ENCODE assay signal across 8 cellular contexts in genomic region chr3:47161983-47162694, GRCh38. TPM values are rescaled to one million over a fixed set of nuclear protein-coding genes. Genes with fewer than 3 reads are reported as not detected.
DNase-seq lines count a peak whose midpoint lies in the region; ATAC-seq, FAIRE-seq and TF ChIP-seq lines count a peak whose summit lies in the region.

No MANE protein-coding gene starts in this region.

- H3K4me3 ChIP-seq in keratinocyte (ENCODE audit: control insufficient read depth in 2 of 3, extremely low read depth in 1 of 3, insufficient read depth in 2 of 3, low read depth in 1 of 3, low read length in 3 of 3): peak overlapping the region; percentile 81 to 91 (median 81)
- peak overlapping the region; percentile 96 for H3K4me3 ChIP-seq in thymus (ENCODE audit: low read length)

- H3K79me2 ChIP-seq in keratinocyte (ENCODE audit: control insufficient read depth, insufficient read depth, low read length): peaks cover 91% of the 10 kb centered on the region

- ATAC-seq in activated CD8-positive, alpha-beta memory T cell treated with anti-CD3 and anti-CD28 coated beads, Interleukin-2, amount 10 ng/mL, durations not matched to agents 7 days and 5 days: no peak
- ATAC-seq in GM19463 (IDR thresholded peaks at IDR 0.05; ENCODE audit: unreplicated experiment): no peak

- FAIRE-seq in keratinocyte (lab: Jason Lieb, UNC): no peak

- H3K4me2 ChIP-seq in keratinocyte (ENCODE audit: control insufficient read depth, extremely low read depth, insufficient read depth, low read depth, low read length): peak overlapping the region; percentile 88

- H3K27me3 ChIP-seq in keratinocyte (ENCODE audit: control insufficient read depth, extremely low read depth, insufficient read depth, low read length) (no peaks in the 10 kb centered on the region), thymus (ENCODE audit: control insufficient read depth, insufficient read depth) (no peaks in the 10 kb centered on the region)

- H3K4me1 Mint-ChIP-seq in activated CD8-positive, alpha-beta memory T cell treated with anti-CD3 and anti-CD28 coated beads, Interleukin-2, amount 10 ng/mL, durations not matched to agents 7 days and 5 days: peaks cover 48% of the 10 kb centered on the region
- peaks cover 43% of the 10 kb centered on the region for H3K4me1 Mint-ChIP-seq in activated T-helper 2 cell treated with anti-CD3 and anti-CD28 coated beads, Interferon-gamma antibody, Interleukin-2, Interleukin-4, amounts not matched to agents 10 μg/mL and 5 μg/mL and 100 μg/mL, durations not matched to agents 14 hours and 24 hours and 36 hours (ENCODE audit: low read depth)

- no peaks in the 10 kb centered on the region for H3K9me3 Mint-ChIP-seq in activated CD8-positive, alpha-beta memory T cell treated with anti-CD3 and anti-CD28 coated beads, Interleukin-2, amount 10 ng/mL, durations not matched to agents 7 days and 5 days (ENCODE audit: low read depth)
- no peaks in the 10 kb centered on the region for H3K9me3 Mint-ChIP-seq in activated T-helper 2 cell treated with anti-CD3 and anti-CD28 coated beads, Interferon-gamma antibody, Interleukin-2, Interleukin-4, amounts not matched to agents 10 μg/mL and 5 μg/mL and 100 μg/mL, durations not matched to agents 14 hours and 24 hours and 36 hours

- H3K27me3 Mint-ChIP-seq in activated CD8-positive, alpha-beta memory T cell treated with anti-CD3 and anti-CD28 coated beads, Interleukin-2, amount 10 ng/mL, durations not matched to agents 7 days and 5 days: no peaks in the 10 kb centered on the region
- no peaks in the 10 kb centered on the region for H3K27me3 Mint-ChIP-seq in activated T-helper 2 cell treated with anti-CD3 and anti-CD28 coated beads, Interferon-gamma antibody, Interleukin-2, Interleukin-4, amounts not matched to agents 10 μg/mL and 5 μg/mL and 100 μg/mL, durations not matched to agents 14 hours and 24 hours and 36 hours (ENCODE audit: low read depth)

- dilution Hi-C loops in keratinocyte (cut with MboI; ENCODE audit: extremely low pct_ligation_motif_present, low sequenced_read_pairs): no loop called here

- peaks cover 28% of the 10 kb centered on the region for H3K4me1 ChIP-seq in keratinocyte (ENCODE audit: control insufficient read depth, extremely low read depth, insufficient read depth, low read length)
- peaks cover 9% of the 10 kb centered on the region for H3K4me1 ChIP-seq in thymus (ENCODE audit: control insufficient read depth, insufficient read depth, low read length)

- peak overlapping the region; percentile 99 for H3K4me3 Mint-ChIP-seq in activated CD8-positive, alpha-beta memory T cell treated with anti-CD3 and anti-CD28 coated beads, Interleukin-2, amount 10 ng/mL, durations not matched to agents 7 days and 5 days
- peak overlapping the region; percentile 99 for H3K4me3 Mint-ChIP-seq in activated T-helper 2 cell treated with anti-CD3 and anti-CD28 coated beads, Interferon-gamma antibody, Interleukin-2, Interleukin-4, amounts not matched to agents 10 μg/mL and 5 μg/mL and 100 μg/mL, durations not matched to agents 14 hours and 24 hours and 36 hours (ENCODE audit: low read depth)

- CTCF ChIA-PET in activated CD8-positive, alpha-beta memory T cell treated with anti-CD3 and anti-CD28 coated beads, Interleukin-2, amount 10 ng/mL, durations not matched to agents 7 days and 5 days (lab: Charles Lee): no interaction called here

- DNase-seq in activated CD8-positive, alpha-beta memory T cell treated with anti-CD3 and anti-CD28 coated beads, Interleukin-2, amount 10 ng/mL, durations not matched to agents 7 days and 5 days: no peak
- DNase-seq in activated CD8-positive, alpha-beta memory T cell treated with anti-CD3 and anti-CD28 coated beads, Interleukin-2, amount 50 U/mL, for 48 hours: no peak
- no peak for DNase-seq in activated T-helper 2 cell treated with anti-CD3 and anti-CD28 coated beads, Interferon-gamma antibody, Interleukin-2, Interleukin-4, amounts not matched to agents 10 μg/mL and 5 μg/mL and 100 μg/mL, durations not matched to agents 14 hours and 24 hours and 36 hours (ENCODE audit: low spot score)
- DNase-seq in keratinocyte (ENCODE audit: low read depth, low spot score): no peak
- DNase-seq in NCI-H446 (lab: John Stamatoyannopoulos, UW): no peak
- DNase-seq in HPDE6-E6E7 (ENCODE audit: extremely low spot score): no peak

- H3K9me3 ChIP-seq in keratinocyte (ENCODE audit: control insufficient read depth, low read depth, low read length) (no peaks in the 10 kb centered on the region), thymus (ENCODE audit: control insufficient read depth) (no peaks in the 10 kb centered on the region)

- H2AFZ ChIP-seq in keratinocyte (ENCODE audit: control insufficient read depth, low read length): no peak overlapping the region

- TF ChIP-seq CTCF in keratinocyte (optimal IDR thresholded peaks at IDR 0.05 in 1 of 3, IDR thresholded peaks at IDR 0.05 in 1 of 3, conservative IDR thresholded peaks at IDR 0.05 in 1 of 3; ENCODE audit: extremely low read depth in 1 of 3, insufficient read depth in 2 of 3, low read length in 3 of 3): no peak

- H3K9me1 ChIP-seq in keratinocyte (ENCODE audit: control insufficient read depth, extremely low read depth, insufficient read depth, low read length): peaks cover 5% of the 10 kb centered on the region

- WGBS in thymus: 12% methylated on average over 4 of the region's 4 CpGs

- H3K36me3 ChIP-seq in keratinocyte (ENCODE audit: control insufficient read depth in 2 of 2, extremely low read depth in 1 of 2, insufficient read depth in 2 of 2, low read length in 2 of 2): peaks cover 0 to 6% of the 10 kb centered on the region in 2 experiments
- no peaks in the 10 kb centered on the region for H3K36me3 ChIP-seq in thymus (ENCODE audit: control insufficient read depth, insufficient read depth)

- H4K20me1 ChIP-seq in keratinocyte (ENCODE audit: control insufficient read depth, extremely low read depth, insufficient read depth, low read length): peaks cover 14% of the 10 kb centered on the region

- H3K27ac Mint-ChIP-seq in activated CD8-positive, alpha-beta memory T cell treated with anti-CD3 and anti-CD28 coated beads, Interleukin-2, amount 10 ng/mL, durations not matched to agents 7 days and 5 days: peak overlapping the region; percentile 100
- H3K27ac Mint-ChIP-seq in activated T-helper 2 cell treated with anti-CD3 and anti-CD28 coated beads, Interferon-gamma antibody, Interleukin-2, Interleukin-4, amounts not matched to agents 10 μg/mL and 5 μg/mL and 100 μg/mL, durations not matched to agents 14 hours and 24 hours and 36 hours: peak overlapping the region; percentile 99

- peak overlapping the region; percentile 67 for H3K27ac ChIP-seq in keratinocyte (ENCODE audit: control insufficient read depth, insufficient read depth, low read length)
- no peak overlapping the region for H3K27ac ChIP-seq in thymus (ENCODE audit: low read depth)

- intact Hi-C loops in activated T-helper 2 cell treated with anti-CD3 and anti-CD28 coated beads, Interferon-gamma antibody, Interleukin-2, Interleukin-4, amounts not matched to agents 10 μg/mL and 5 μg/mL and 100 μg/mL, durations not matched to agents 14 hours and 24 hours and 36 hours (cut with micrococcal nuclease): loop anchor here (5.0 to 10.0 kb wide), 7 partner anchors 85 to 620 kb away; partner anchors contain the start of genes CCDC12, KIF9, KLHL18 and NBEAL2

- peak overlapping the region; percentile 86 for H3K9ac ChIP-seq in keratinocyte (ENCODE audit: control insufficient read depth, extremely low read depth, insufficient read depth, low read length)

- peaks cover 22% of the 10 kb centered on the region for H3K36me3 Mint-ChIP-seq in activated CD8-positive, alpha-beta memory T cell treated with anti-CD3 and anti-CD28 coated beads, Interleukin-2, amount 10 ng/mL, durations not matched to agents 7 days and 5 days
- H3K36me3 Mint-ChIP-seq in activated T-helper 2 cell treated with anti-CD3 and anti-CD28 coated beads, Interferon-gamma antibody, Interleukin-2, Interleukin-4, amounts not matched to agents 10 μg/mL and 5 μg/mL and 100 μg/mL, durations not matched to agents 14 hours and 24 hours and 36 hours (ENCODE audit: low read depth): peaks cover 33% of the 10 kb centered on the region

RNA-seq across cellular contexts. Expression of gene SETD2, which starts 1.8 kb away (rescaled TPM):
- total RNA-seq in activated CD8-positive, alpha-beta memory T cell treated with anti-CD3 and anti-CD28 coated beads, Interleukin-2, amount 10 ng/mL, durations not matched to agents 7 days and 5 days: 10 to 100 TPM; 38.0 to 43.3 TPM
- total RNA-seq in activated T-helper 2 cell treated with anti-CD3 and anti-CD28 coated beads, Interferon-gamma antibody, Interleukin-2, Interleukin-4, amounts not matched to agents 10 μg/mL and 5 μg/mL and 100 μg/mL, durations not matched to agents 14 hours and 24 hours and 36 hours: 41.2 and 43.6 TPM in 2 replicates
- 15.6 to 23.3 TPM (median 21.5 TPM) in 3 replicates for polyA plus RNA-seq in keratinocyte
- polyA plus RNA-seq in keratinocyte (2011; ENCODE audit: low read depth): 56.3 TPM
- polyA plus RNA-seq in keratinocyte (2011; cell fraction: cytosol; rRNA removed): 13.2 and 18.5 TPM in 2 replicates
- polyA plus RNA-seq in keratinocyte (2011; cell fraction: nucleus; rRNA removed): 36.1 and 42.4 TPM in 2 replicates
- polyA plus RNA-seq in keratinocyte (2012; ENCODE audit: low replicate concordance): 16.9 and 20.7 TPM in 2 replicates
- 16.7 to 45.9 TPM (median 27.2 TPM) in 3 replicates for polyA minus RNA-seq in keratinocyte
- polyA minus RNA-seq in keratinocyte (2011; cell fraction: cytosol; rRNA and poly(A)+ RNA removed): 15.5 TPM
- 37.6 and 71.7 TPM in 2 replicates for polyA minus RNA-seq in keratinocyte (2011; cell fraction: nucleus; rRNA and poly(A)+ RNA removed)
- polyA plus RNA-seq in thymus: 20.5 TPM
